8 cellular contexts compared by ENCODE assay signal in the genomic region with DNA sequence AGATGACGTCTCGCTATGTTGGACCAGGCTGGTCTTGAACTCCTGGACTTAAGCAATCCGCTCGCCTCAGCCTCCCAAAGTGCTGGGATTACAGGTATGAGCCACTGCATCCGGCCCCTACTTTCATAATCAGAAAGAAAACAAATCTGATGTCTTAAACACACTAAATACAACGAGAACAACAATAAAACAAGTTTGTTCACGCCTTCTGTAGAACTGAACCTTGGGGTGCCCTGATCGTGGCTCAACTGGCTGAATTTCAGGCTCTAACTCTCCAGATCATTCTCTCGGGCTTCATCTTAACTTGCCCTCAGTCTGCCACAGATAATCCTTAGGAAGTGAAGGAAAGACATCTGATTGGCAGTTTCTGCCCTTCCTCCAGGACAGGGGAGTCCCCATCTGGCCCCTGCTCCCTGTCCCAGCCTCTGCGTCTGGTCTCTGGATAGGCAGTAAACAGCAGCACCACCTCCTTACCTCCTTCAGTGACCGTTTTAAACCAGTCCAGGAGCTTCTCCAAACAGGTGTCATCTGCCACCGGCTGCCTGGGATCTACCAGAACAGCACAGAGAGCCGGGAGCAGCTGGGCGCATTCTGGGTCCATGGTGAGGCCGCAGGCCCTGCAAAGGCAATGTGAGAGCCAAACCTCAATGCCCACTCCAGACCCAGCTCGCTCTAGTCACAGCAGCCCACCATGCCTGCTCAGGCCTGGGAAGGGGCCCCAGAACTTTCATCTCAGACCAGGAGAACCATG. TPM values are rescaled to one million over a fixed set of nuclear protein-coding genes. Genes with fewer than 3 reads are reported as not detected.
DNase-seq lines count a peak whose midpoint lies in the region; ATAC-seq and TF ChIP-seq lines count a peak whose summit lies in the region.

No MANE protein-coding gene starts in this region.

- H3K4me3 ChIP-seq in BJ (ENCODE audit: low read depth, low read length) (peak overlapping the region; percentile 85), choroid plexus epithelial cell (ENCODE audit: low read depth, low read length) (peak overlapping the region; percentile 69)
- peak overlapping the region; percentile 77 for H3K4me3 ChIP-seq in naive thymus-derived CD4-positive, alpha-beta T cell (ENCODE audit: low read length)

- H3K27ac ChIP-seq in KOPT-K1 (ENCODE audit: low read depth, low read length, poor library complexity, severe bottlenecking) = peak overlapping the region; percentile 99
- peak overlapping the region; percentile 100 for H3K27ac ChIP-seq in naive thymus-derived CD4-positive, alpha-beta T cell (ENCODE audit: low read depth, low read length)

- DNase-seq in BJ (ENCODE audit: low read depth) (no peak), choroid plexus epithelial cell (ENCODE audit: low read depth) (no peak), HK-2 (ENCODE audit: unreplicated experiment) (no peak), NCI-H2081 treated with DMSO at 0.1 percent for 48 hours (lab: John Stamatoyannopoulos, UW) (no peak), KG1 (lab: John Stamatoyannopoulos, UW) (no peak)
- no peak for DNase-seq in naive thymus-derived CD4-positive, alpha-beta T cell
- DNase-seq in stimulated activated CD4-positive, alpha-beta T cell treated with anti-CD3 and anti-CD28 coated beads, Interleukin-2, amount 100 ng/mL, for 24 hours = no peak

- TF ChIP-seq CTCF in BJ (IDR thresholded peaks at IDR 0.05; ENCODE audit: insufficient read depth, low read depth, low read length) (no peak), choroid plexus epithelial cell (conservative IDR thresholded peaks at IDR 0.05; ENCODE audit: low read depth, low read length) (no peak)

- H3K9me3 Mint-ChIP-seq in naive thymus-derived CD4-positive, alpha-beta T cell = no peaks in the 10 kb centered on the region

- POLR2A ChIA-PET in BJ (lab: Charles Lee) = no interaction called here
- POLR2A ChIA-PET in naive thymus-derived CD4-positive, alpha-beta T cell (lab: Charles Lee) = interaction anchor here (0.6 to 3.6 kb wide), 4 partner anchors 23 to 43 kb away, joined by 3 to 18 read pairs (median 6); no protein-coding TSS in a partner anchor

- H3K4me1 ChIP-seq in naive thymus-derived CD4-positive, alpha-beta T cell (ENCODE audit: control insufficient read depth in 2 of 2, insufficient read depth in 2 of 2, low read length in 2 of 2) = peaks cover 15% of the 10 kb centered on the region in 2 donors

- no peaks in the 10 kb centered on the region for H3K9me3 ChIP-seq in KOPT-K1 (ENCODE audit: insufficient read depth, low read length, poor library complexity, severe bottlenecking)
- H3K9me3 ChIP-seq in naive thymus-derived CD4-positive, alpha-beta T cell (ENCODE audit: control insufficient read depth in 2 of 3, low read length in 3 of 3) = no peaks in the 10 kb centered on the region

- H3K4me3 Mint-ChIP-seq in naive thymus-derived CD4-positive, alpha-beta T cell = peak overlapping the region; percentile 77 to 92 (median 88)

- peaks cover 4 to 12% (median 8%) of the 10 kb centered on the region in 5 donors for H3K36me3 Mint-ChIP-seq in naive thymus-derived CD4-positive, alpha-beta T cell

- H3K27me3 ChIP-seq in BJ (ENCODE audit: control insufficient read depth, insufficient read depth, low read length) = no peaks in the 10 kb centered on the region
- H3K27me3 ChIP-seq in naive thymus-derived CD4-positive, alpha-beta T cell (ENCODE audit: control insufficient read depth in 2 of 2, insufficient read depth in 2 of 2, low read length in 2 of 2) = no peaks in the 10 kb centered on the region

- intact Hi-C loops in naive thymus-derived CD4-positive, alpha-beta T cell (cut with micrococcal nuclease) = loop anchor here in 1 of 2 donors (2.0 to 10.0 kb wide), 2 partner anchors 25 to 1019 kb away; a partner anchor contains a TSS

- no peak for ATAC-seq in naive thymus-derived CD4-positive, alpha-beta T cell

- H3K27ac Mint-ChIP-seq in naive thymus-derived CD4-positive, alpha-beta T cell = peak overlapping the region in 8 of 9 donors; percentile 28 to 88 (median 78)

- H3K36me3 ChIP-seq in BJ (ENCODE audit: control insufficient read depth, insufficient read depth, low read length) (peaks cover 4% of the 10 kb centered on the region; the same call in 1 of the 2 replicates), KOPT-K1 (ENCODE audit: insufficient read depth, low read length) (peaks cover 42% of the 10 kb centered on the region)
- peaks cover 0 to 19% (median 9%) of the 10 kb centered on the region in 3 experiments for H3K36me3 ChIP-seq in naive thymus-derived CD4-positive, alpha-beta T cell (ENCODE audit: control insufficient read depth in 2 of 3, insufficient read depth in 3 of 3, low read length in 3 of 3)

- CTCF ChIA-PET in BJ (lab: Yijun Ruan, JAX) = interaction anchor here (1.2 kb wide), 1 partner anchor 37 kb away, joined by 3 read pairs; no protein-coding TSS in a partner anchor
- CTCF ChIA-PET in naive thymus-derived CD4-positive, alpha-beta T cell (lab: Charles Lee) = interaction anchor here (0.6 kb wide), 1 partner anchor 156 kb away, joined by 3 read pairs; no protein-coding TSS in a partner anchor

- H3K4me1 Mint-ChIP-seq in naive thymus-derived CD4-positive, alpha-beta T cell = peaks cover 32 to 54% (median 39%) of the 10 kb centered on the region in 7 donors

- no peaks in the 10 kb centered on the region for H3K27me3 Mint-ChIP-seq in naive thymus-derived CD4-positive, alpha-beta T cell

RNA-seq across cellular contexts. Expression of a gene that starts 1.3 kb away (rescaled TPM):
- polyA plus RNA-seq in BJ (2011; rRNA removed) = 9.1 and 17.9 TPM in 2 replicates
- polyA minus RNA-seq in BJ (2011; rRNA and poly(A)+ RNA removed) = 7.7 and 8.5 TPM in 2 replicates
- total RNA-seq in naive thymus-derived CD4-positive, alpha-beta T cell = 10 to 100 TPM; 24.6 to 45.5 (median 37.0) TPM
- 10 to 100 TPM; 23.4 to 58.9 TPM for polyA plus RNA-seq in naive thymus-derived CD4-positive, alpha-beta T cell

RNA-seq across cellular contexts. Expression of a gene that starts 4.8 kb away (rescaled TPM):
- 6.8 and 9.9 TPM in 2 replicates for polyA plus RNA-seq in BJ (2011; rRNA removed)
- 7.5 and 8.6 TPM in 2 replicates for polyA minus RNA-seq in BJ (2011; rRNA and poly(A)+ RNA removed)
- 10 to 100 TPM in 1 of 5 experiments, 1 to 10 TPM in 4; 4.8 to 10.4 (median 7.5) TPM for total RNA-seq in naive thymus-derived CD4-positive, alpha-beta T cell
- polyA plus RNA-seq in naive thymus-derived CD4-positive, alpha-beta T cell = 1 to 10 TPM; 1.6 to 1.9 TPM

RNA-seq across cellular contexts. Expression of a gene that starts 34.4 kb away (rescaled TPM):
- polyA plus RNA-seq in BJ (2011; rRNA removed) = 2.0 and 3.1 TPM in 2 replicates
- 2.2 TPM in 2 replicates for polyA minus RNA-seq in BJ (2011; rRNA and poly(A)+ RNA removed)
- 100 to 1,000 TPM; 114 to 246 (median 151) TPM for total RNA-seq in naive thymus-derived CD4-positive, alpha-beta T cell
- polyA plus RNA-seq in naive thymus-derived CD4-positive, alpha-beta T cell = 1 to 10 TPM; 1.2 to 2.3 TPM
